Comparison of ENCODE assay signal across 19 cellular contexts in the genomic region with DNA sequence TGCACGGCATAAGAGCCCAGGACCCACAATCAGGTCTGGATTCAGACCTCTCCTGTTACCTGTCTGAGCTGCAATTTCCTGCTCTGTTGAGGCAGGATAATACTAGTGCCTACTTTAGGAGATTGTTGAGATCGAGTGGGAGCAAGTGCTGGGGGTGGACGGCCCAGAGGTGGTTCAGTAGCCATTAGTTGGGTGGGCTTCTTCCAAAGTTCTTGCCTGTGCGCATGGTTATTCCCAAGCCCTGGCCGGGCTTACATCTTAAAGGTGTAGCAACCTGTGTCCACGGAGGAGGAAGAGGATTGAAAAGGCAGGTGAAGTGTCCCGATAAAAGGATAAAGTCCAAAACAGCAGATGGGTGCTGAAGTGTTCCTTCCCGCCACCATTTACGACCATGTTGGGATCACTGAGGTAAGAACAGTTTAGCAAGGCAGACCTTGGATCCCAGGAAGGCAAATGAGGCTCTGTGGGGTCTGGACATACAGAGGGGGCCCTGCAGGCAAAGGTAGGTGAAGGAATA.
"Had no signal": no experiment of that assay in that cellular context is flagged by ENCODE, and none has a peak within 500 bp of the region (broad histone marks: within the 10 kb centered on the region; RNA-seq: fewer than 3 reads in every experiment).

No MANE protein-coding gene starts in this region.

- H3K27me3 ChIP-seq: body of pancreas, heart left ventricle, spleen, vagina had no signal

- H3K36me3 ChIP-seq: spleen, vagina had no signal

- H3K9me3 ChIP-seq: body of pancreas, heart left ventricle, lower lobe of right lung, spleen, vagina had no signal

- H3K4me3 ChIP-seq: body of pancreas, heart left ventricle, lower lobe of right lung, spleen, vagina had no signal

- H3K27ac ChIP-seq: lower lobe of right lung, vagina had no signal

- DNase-seq: activated CD4-positive, alpha-beta T cell treated with anti-CD3 and anti-CD28 coated beads for 36 hours; activated CD4-positive, CD25-positive, alpha-beta regulatory T cell; activated CD8-positive, alpha-beta memory T cell treated with anti-CD3 and anti-CD28 coated beads, Interleukin-2, amount 10 ng/mL, durations not matched to agents 7 days and 5 days; activated CD8-positive, alpha-beta T cell treated with anti-CD3 and anti-CD28 coated beads, Interleukin-2, amount 10 ng/mL, durations not matched to agents 7 days and 5 days; activated naive CD8-positive, alpha-beta T cell treated with anti-CD3 and anti-CD28 coated beads, Interleukin-2, amount 50 U/mL, for 24 hours; activated T-cell treated with anti-CD3 and anti-CD28 coated beads, Interleukin-2, amount 50 U/mL, for 48 hours; anterior cingulate cortex; body of pancreas; effector memory CD4-positive, alpha-beta T cell; heart left ventricle; hypothalamus; lower lobe of right lung; mesenchymal stem cell; spleen; stimulated activated naive CD4-positive, alpha-beta T cell; T-helper 1 cell had no signal

- ATAC-seq: activated CD4-positive, alpha-beta T cell treated with anti-CD3 and anti-CD28 coated beads for 36 hours; activated CD8-positive, alpha-beta memory T cell treated with anti-CD3 and anti-CD28 coated beads, Interleukin-2, amount 10 ng/mL, durations not matched to agents 7 days and 5 days; activated CD8-positive, alpha-beta T cell treated with anti-CD3 and anti-CD28 coated beads, Interleukin-2, amount 10 ng/mL, durations not matched to agents 7 days and 5 days; activated naive CD8-positive, alpha-beta T cell treated with anti-CD3 and anti-CD28 coated beads, Interleukin-2, amount 50 U/mL, for 24 hours; body of pancreas; heart left ventricle; left lobe of liver; lower lobe of right lung; natural killer cell treated with Interleukin-12 subunit alpha and Interleukin-12 subunit beta and Interleukin-15 and Interleukin-18, amount 100 ng/mL, for 72 hours had no signal
